In genomic region chr2:200298816-200299215, GRCh38 we compare ENCODE assay signal across 12 cellular contexts. TPM values are rescaled to one million over a fixed set of nuclear protein-coding genes. Genes with fewer than 3 reads are reported as not detected.
DNase-seq lines count a peak whose midpoint lies in the region; ATAC-seq and TF ChIP-seq lines count a peak whose summit lies in the region.
"Had no signal": no experiment of that assay in that cellular context is flagged by ENCODE, and none has a peak within 500 bp of the region (broad histone marks: within the 10 kb centered on the region; RNA-seq: fewer than 3 reads in every experiment).

No MANE protein-coding gene starts in this region.

- WGBS in hepatocyte (ENCODE audit: low lambda C conversion rate, missing lambda C conversion rate), result 97% methylated on average over 3 of the region's 3 CpGs

- H3K79me2 ChIP-seq in hepatocyte, result no peaks in the 10 kb centered on the region

- ATAC-seq in sciatic nerve (no peak), HG03175 (IDR thresholded peaks at IDR 0.05; ENCODE audit: unreplicated experiment) (no peak)
- ATAC-seq: HepG2 had no signal

- H3K4me1 ChIP-seq in hepatocyte (ENCODE audit: insufficient read depth), result peaks cover 17% of the 10 kb centered on the region
- H3K4me1 ChIP-seq: HAP-1 had no signal

- H3K36me3 ChIP-seq in hepatocyte (replicated peaks; ENCODE audit: insufficient read depth, low read depth), result no peaks in the 10 kb centered on the region
- H3K36me3 ChIP-seq: HAP-1 had no signal

- intact Hi-C loops in sciatic nerve (cut with DNase I), result no loop called here

- no peaks in the 10 kb centered on the region for H3K9me3 ChIP-seq in hepatocyte (ENCODE audit: low read depth)
- H3K9me3 ChIP-seq: HAP-1 had no signal

- no peak overlapping the region for H3K4me2 ChIP-seq in hepatocyte

- no peak overlapping the region for H3K4me3 ChIP-seq in hepatocyte
- H3K4me3 ChIP-seq: HAP-1 had no signal

- H3K27me3 ChIP-seq in hepatocyte, result no peaks in the 10 kb centered on the region

- no peaks in the 10 kb centered on the region for H4K20me1 ChIP-seq in hepatocyte (ENCODE audit: insufficient read depth, poor library complexity, severe bottlenecking)

- DNase-seq in DMS 273 treated with DMSO at 0.1 percent for 48 hours (lab: John Stamatoyannopoulos, UW) (peak; percentile 2), NCI-H1694 treated with DMSO at 0.1 percent for 48 hours (lab: John Stamatoyannopoulos, UW) (peak; percentile 73), cerebellum (ENCODE audit: low spot score) (peak; percentile 17), GM19240 (ENCODE audit: insufficient read length, low spot score) (no peak), hepatocyte (ENCODE audit: low spot score) (no peak), sciatic nerve (ENCODE audit: low spot score) (no peak)
- DNase-seq: CD4-positive, alpha-beta T cell; DND-41; GF-D8 had no signal

- H3K27ac ChIP-seq in hepatocyte, result no peak overlapping the region

- no peaks in the 10 kb centered on the region for H3K9me2 ChIP-seq in hepatocyte (replicated peaks; ENCODE audit: insufficient read depth)

- no peak overlapping the region for H2AFZ ChIP-seq in hepatocyte

- TF ChIP-seq CTCF in hepatocyte (IDR thresholded peaks at IDR 0.05; ENCODE audit: poor library complexity), result no peak

RNA-seq across cellular contexts. Expression of gene SPATS2L, which starts 7.7 kb away (rescaled TPM):
- total RNA-seq in cerebellum (29.0 TPM), hepatocyte (159 and 173 TPM in 2 replicates), sciatic nerve (82.3 TPM)
- polyA plus RNA-seq in hepatocyte, result 202 and 239 TPM in 2 replicates

Comparison
In these comparisons a context has a peak if more than half of its experiments do, and no peak if none do; other contexts are left out.
1. DNase-seq: peak in DMS 273 treated with DMSO at 0.1 percent for 48 hours (single experiment), NCI-H1694 treated with DMSO at 0.1 percent for 48 hours (single experiment) and cerebellum (single experiment); none in GM19240 (single experiment), hepatocyte (single experiment) and sciatic nerve (single experiment).